Comparison of ENCODE assay signal across 9 cellular contexts in genomic region chr1:226029093-226029496, GRCh38. TPM values are rescaled to one million over a fixed set of nuclear protein-coding genes. Genes with fewer than 3 reads are reported as not detected.
A peak's percentile ranks its signal among the peaks of the same experiment; 100 is the strongest.
DNase-seq lines count a peak whose midpoint lies in the region; ATAC-seq and FAIRE-seq lines count a peak whose summit lies in the region.
"Had no signal": no experiment of that assay in that cellular context is flagged by ENCODE, and none has a peak within 500 bp of the region (broad histone marks: within the 10 kb centered on the region; RNA-seq: fewer than 3 reads in every experiment).

No MANE protein-coding gene starts in this region.

- ATAC-seq in HG02970 (IDR thresholded peaks at IDR 0.05; ENCODE audit: low FRiP score, unreplicated experiment) (peak; percentile 82), sciatic nerve (peak; percentile 45)

- DNase-seq in GM19239 (ENCODE audit: insufficient read length, low spot score) (peak; percentile 58), NOMO-1 treated with dmso at 0.1 percent for 144 hours (lab: John Stamatoyannopoulos, UW; ENCODE audit: unreplicated experiment) (peak; percentile 70), sciatic nerve (ENCODE audit: low spot score) (no peak)
- DNase-seq in activated CD8-positive, alpha-beta memory T cell treated with anti-CD3 and anti-CD28 coated beads, Interleukin-2, amount 50 U/mL, for 48 hours, result no peak
- no peak for DNase-seq in activated CD4-positive, CD25-positive, alpha-beta regulatory T cell (lab: John Stamatoyannopoulos, UW)
- no peak for DNase-seq in activated CD4-positive, CD25-positive, alpha-beta regulatory T cell treated with anti-CD3 and anti-CD28 coated beads, Interleukin-2, amount 50 U/mL, for 72 hours
- DNase-seq in stimulated activated naive CD4-positive, alpha-beta T cell (lab: John Stamatoyannopoulos, UW), result no peak
- DNase-seq: HCEC 1CT had no signal

- FAIRE-seq in GM19239 (lab: Jason Lieb, UNC), result peak; percentile 95

- intact Hi-C loops in sciatic nerve (cut with DNase I), result no loop called here

RNA-seq across cellular contexts. Expression of gene SDE2, which starts 30.0 kb away (rescaled TPM):
- total RNA-seq in sciatic nerve, result 22.3 TPM

RNA-seq across cellular contexts. Expression of gene H3-3A, which starts 33.4 kb away (rescaled TPM):
- total RNA-seq in sciatic nerve, result 314 TPM

Comparison
In these comparisons a context has a peak if more than half of its experiments do, and no peak if none do; other contexts are left out.
1. DNase-seq: peak in GM19239 (single experiment) and NOMO-1 treated with dmso at 0.1 percent for 144 hours (single experiment); none in sciatic nerve (single experiment), activated CD8-positive, alpha-beta memory T cell treated with anti-CD3 and anti-CD28 coated beads, Interleukin-2, amount 50 U/mL, for 48 hours (single experiment), activated CD4-positive, CD25-positive, alpha-beta regulatory T cell (0 of 4), activated CD4-positive, CD25-positive, alpha-beta regulatory T cell treated with anti-CD3 and anti-CD28 coated beads, Interleukin-2, amount 50 U/mL, for 72 hours (single experiment) and stimulated activated naive CD4-positive, alpha-beta T cell (0 of 6).